16 cellular contexts compared by ENCODE assay signal in the genomic region with DNA sequence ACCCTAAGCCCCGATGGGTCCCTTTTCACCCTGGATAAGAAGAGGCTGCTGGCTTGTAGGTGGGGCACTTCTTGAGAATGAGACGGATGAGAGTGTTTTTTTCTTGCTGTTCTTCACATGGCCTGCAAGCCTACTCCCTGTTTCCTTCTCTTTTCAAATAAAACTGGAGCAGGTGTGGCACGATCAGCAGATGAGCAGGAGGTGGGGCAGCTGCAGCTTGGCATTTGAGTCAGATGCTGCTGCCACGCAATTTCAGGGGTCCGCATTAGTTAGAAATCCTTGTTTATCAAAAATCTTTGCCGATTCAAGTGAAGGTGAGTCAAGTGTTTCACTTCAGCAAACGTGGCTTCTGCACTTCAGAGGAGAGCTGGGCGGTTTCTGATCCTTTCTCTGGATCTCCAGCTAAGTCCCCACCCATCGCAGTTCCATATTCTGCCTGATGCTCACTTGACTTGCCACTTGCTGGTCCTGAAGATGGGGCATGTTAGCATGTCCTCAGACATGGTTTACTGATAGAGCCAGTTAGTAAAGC.
"Had no signal": no experiment of that assay in that cellular context is flagged by ENCODE, and none has a peak within 500 bp of the region (broad histone marks: within the 10 kb centered on the region; RNA-seq: fewer than 3 reads in every experiment).

No MANE protein-coding gene starts in this region.

- H3K9me3 Mint-ChIP-seq: activated naive CD4-positive, alpha-beta T cell treated with anti-CD3 and anti-CD28 coated beads, Interleukin-2, amount 10 ng/mL, durations not matched to agents 7 days and 5 days; activated T-cell treated with anti-CD3 and anti-CD28 coated beads, Interleukin-2, amount 50 U/mL, for 24 hours; effector memory CD8-positive, alpha-beta T cell; nephron; stimulated activated effector memory CD8-positive, alpha-beta T cell treated with anti-CD3 and anti-CD28 coated beads, Interleukin-12 subunit alpha, Interleukin-12 subunit beta, amount 100 ng/mL, for 72 hours had no signal

- H3K27me3 ChIP-seq: ascending aorta, tibial artery, uterus had no signal

- ATAC-seq: effector memory CD8-positive, alpha-beta T cell had no signal

- H3K4me3 Mint-ChIP-seq: activated naive CD4-positive, alpha-beta T cell treated with anti-CD3 and anti-CD28 coated beads, Interleukin-2, amount 10 ng/mL, durations not matched to agents 7 days and 5 days; activated T-cell treated with anti-CD3 and anti-CD28 coated beads, Interleukin-2, amount 50 U/mL, for 24 hours; effector memory CD8-positive, alpha-beta T cell; nephron; stimulated activated effector memory CD8-positive, alpha-beta T cell treated with anti-CD3 and anti-CD28 coated beads, Interleukin-12 subunit alpha, Interleukin-12 subunit beta, amount 100 ng/mL, for 72 hours had no signal

- H3K4me1 ChIP-seq: breast epithelium, uterus had no signal

- DNase-seq: activated CD4-positive, alpha-beta T cell treated with anti-CD3 and anti-CD28 coated beads, Interleukin-2, amount 50 U/mL, for 48 hours; activated naive CD4-positive, alpha-beta T cell treated with anti-CD3 and anti-CD28 coated beads, Interleukin-2, amount 10 ng/mL, durations not matched to agents 7 days and 5 days; activated T-cell treated with anti-CD3 and anti-CD28 coated beads, Interleukin-2, amount 50 U/mL, for 24 hours; dermis blood vessel endothelial cell; effector memory CD8-positive, alpha-beta T cell; head of caudate nucleus; mesendoderm; nucleus accumbens; tibial artery; uterus had no signal

- FAIRE-seq: frontal cortex had no signal

- H3K27ac ChIP-seq: ascending aorta, breast epithelium, tibial artery, uterus, VCaP had no signal

- H3K36me3 ChIP-seq: ascending aorta, breast epithelium, tibial artery, uterus had no signal

- H3K4me1 Mint-ChIP-seq: activated naive CD4-positive, alpha-beta T cell treated with anti-CD3 and anti-CD28 coated beads, Interleukin-2, amount 10 ng/mL, durations not matched to agents 7 days and 5 days; stimulated activated effector memory CD8-positive, alpha-beta T cell treated with anti-CD3 and anti-CD28 coated beads, Interleukin-12 subunit alpha, Interleukin-12 subunit beta, amount 100 ng/mL, for 72 hours had no signal

- H3K36me3 Mint-ChIP-seq: activated naive CD4-positive, alpha-beta T cell treated with anti-CD3 and anti-CD28 coated beads, Interleukin-2, amount 10 ng/mL, durations not matched to agents 7 days and 5 days; stimulated activated effector memory CD8-positive, alpha-beta T cell treated with anti-CD3 and anti-CD28 coated beads, Interleukin-12 subunit alpha, Interleukin-12 subunit beta, amount 100 ng/mL, for 72 hours had no signal

- H3K27ac Mint-ChIP-seq: activated naive CD4-positive, alpha-beta T cell treated with anti-CD3 and anti-CD28 coated beads, Interleukin-2, amount 10 ng/mL, durations not matched to agents 7 days and 5 days; activated T-cell treated with anti-CD3 and anti-CD28 coated beads, Interleukin-2, amount 50 U/mL, for 24 hours; effector memory CD8-positive, alpha-beta T cell; nephron; stimulated activated effector memory CD8-positive, alpha-beta T cell treated with anti-CD3 and anti-CD28 coated beads, Interleukin-12 subunit alpha, Interleukin-12 subunit beta, amount 100 ng/mL, for 72 hours had no signal

- H3K4me3 ChIP-seq: ascending aorta, breast epithelium, tibial artery, uterus had no signal

- H3K9me3 ChIP-seq: ascending aorta, breast epithelium, tibial artery, uterus had no signal
